Comparison of ENCODE assay signal across 1 cellular context in genomic region chr2:61853848-61854434, GRCh38.
TF ChIP-seq lines count a peak whose summit lies in the region.

TSS of gene FAM161A (minus strand) at chr2:61854060. CDS start at chr2:61854041, 19 bp downstream.

TF ChIP-seq in HepG2, 621 proteins besides CTCF, POLR2A, EP300 and RAD21 (continued from another document and continues in another):
- no peak; the same call in 1 of the 2 replicates for TF ChIP-seq SNAPC4 (CRISPR knock-in tag; IDR thresholded peaks at IDR 0.05)
- TF ChIP-seq ETV6 (CRISPR knock-in tag; conservative IDR thresholded peaks at IDR 0.05): no peak; the same call in 1 of the 2 replicates
- peak; percentile 61; the same call in 1 of the 2 replicates for TF ChIP-seq ZNF788 (CRISPR knock-in tag; IDR thresholded peaks at IDR 0.05; ENCODE audit: borderline replicate concordance)
- TF ChIP-seq, protein P1, sequence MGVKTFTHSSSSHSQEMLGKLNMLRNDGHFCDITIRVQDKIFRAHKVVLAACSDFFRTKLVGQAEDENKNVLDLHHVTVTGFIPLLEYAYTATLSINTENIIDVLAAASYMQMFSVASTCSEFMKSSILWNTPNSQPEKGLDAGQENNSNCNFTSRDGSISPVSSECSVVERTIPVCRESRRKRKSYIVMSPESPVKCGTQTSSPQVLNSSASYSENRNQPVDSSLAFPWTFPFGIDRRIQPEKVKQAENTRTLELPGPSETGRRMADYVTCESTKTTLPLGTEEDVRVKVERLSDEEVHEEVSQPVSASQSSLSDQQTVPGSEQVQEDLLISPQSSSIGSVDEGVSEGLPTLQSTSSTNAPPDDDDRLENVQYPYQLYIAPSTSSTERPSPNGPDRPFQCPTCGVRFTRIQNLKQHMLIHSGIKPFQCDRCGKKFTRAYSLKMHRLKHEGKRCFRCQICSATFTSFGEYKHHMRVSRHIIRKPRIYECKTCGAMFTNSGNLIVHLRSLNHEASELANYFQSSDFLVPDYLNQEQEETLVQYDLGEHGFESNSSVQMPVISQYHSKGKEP (CRISPR knock-in tag; IDR thresholded peaks at IDR 0.05): peak; percentile 19; the same call in 1 of the 2 replicates
- TF ChIP-seq ZNF776 (CRISPR knock-in tag; IDR thresholded peaks at IDR 0.05): peak; percentile 74
- peak; percentile 98 for TF ChIP-seq TFDP2 (CRISPR knock-in tag; IDR thresholded peaks at IDR 0.05)
- TF ChIP-seq, protein P2, sequence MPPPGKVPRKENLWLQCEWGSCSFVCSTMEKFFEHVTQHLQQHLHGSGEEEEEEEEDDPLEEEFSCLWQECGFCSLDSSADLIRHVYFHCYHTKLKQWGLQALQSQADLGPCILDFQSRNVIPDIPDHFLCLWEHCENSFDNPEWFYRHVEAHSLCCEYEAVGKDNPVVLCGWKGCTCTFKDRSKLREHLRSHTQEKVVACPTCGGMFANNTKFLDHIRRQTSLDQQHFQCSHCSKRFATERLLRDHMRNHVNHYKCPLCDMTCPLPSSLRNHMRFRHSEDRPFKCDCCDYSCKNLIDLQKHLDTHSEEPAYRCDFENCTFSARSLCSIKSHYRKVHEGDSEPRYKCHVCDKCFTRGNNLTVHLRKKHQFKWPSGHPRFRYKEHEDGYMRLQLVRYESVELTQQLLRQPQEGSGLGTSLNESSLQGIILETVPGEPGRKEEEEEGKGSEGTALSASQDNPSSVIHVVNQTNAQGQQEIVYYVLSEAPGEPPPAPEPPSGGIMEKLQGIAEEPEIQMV (CRISPR knock-in tag; IDR thresholded peaks at IDR 0.05; ENCODE audit: low read depth): no peak
- TF ChIP-seq ZNF691 (CRISPR knock-in tag; IDR thresholded peaks at IDR 0.05; ENCODE audit: borderline replicate concordance, low read depth): no peak
- TF ChIP-seq ZBTB1 (CRISPR knock-in tag; IDR thresholded peaks at IDR 0.05; ENCODE audit: borderline replicate concordance): no peak
- no peak for TF ChIP-seq ZNF780A (CRISPR knock-in tag; IDR thresholded peaks at IDR 0.05)
- peak; percentile 89; the same call in 1 of the 2 replicates for TF ChIP-seq ZFP90 (CRISPR knock-in tag; IDR thresholded peaks at IDR 0.05; ENCODE audit: borderline replicate concordance)
- peak; percentile 26; the same call in 1 of the 2 replicates for TF ChIP-seq HCFC1 (IDR thresholded peaks at IDR 0.05; ENCODE audit: low read depth, low read length)
- TF ChIP-seq ZKSCAN8 (CRISPR knock-in tag; IDR thresholded peaks at IDR 0.05; ENCODE audit: borderline replicate concordance): 0 out of 2 replicates have a peak, but pooled peaks have one; percentile 10
- no peak for TF ChIP-seq TRIM22 (IDR thresholded peaks at IDR 0.05)
- no peak for TF ChIP-seq ZNF550 (CRISPR knock-in tag; IDR thresholded peaks at IDR 0.05; ENCODE audit: borderline replicate concordance)
- TF ChIP-seq, protein P3, sequence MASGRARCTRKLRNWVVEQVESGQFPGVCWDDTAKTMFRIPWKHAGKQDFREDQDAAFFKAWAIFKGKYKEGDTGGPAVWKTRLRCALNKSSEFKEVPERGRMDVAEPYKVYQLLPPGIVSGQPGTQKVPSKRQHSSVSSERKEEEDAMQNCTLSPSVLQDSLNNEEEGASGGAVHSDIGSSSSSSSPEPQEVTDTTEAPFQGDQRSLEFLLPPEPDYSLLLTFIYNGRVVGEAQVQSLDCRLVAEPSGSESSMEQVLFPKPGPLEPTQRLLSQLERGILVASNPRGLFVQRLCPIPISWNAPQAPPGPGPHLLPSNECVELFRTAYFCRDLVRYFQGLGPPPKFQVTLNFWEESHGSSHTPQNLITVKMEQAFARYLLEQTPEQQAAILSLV (CRISPR knock-in tag; IDR thresholded peaks at IDR 0.05; ENCODE audit: borderline replicate concordance): 0 out of 2 replicates have a peak, but pooled peaks have one; percentile 64
- TF ChIP-seq, protein P4, sequence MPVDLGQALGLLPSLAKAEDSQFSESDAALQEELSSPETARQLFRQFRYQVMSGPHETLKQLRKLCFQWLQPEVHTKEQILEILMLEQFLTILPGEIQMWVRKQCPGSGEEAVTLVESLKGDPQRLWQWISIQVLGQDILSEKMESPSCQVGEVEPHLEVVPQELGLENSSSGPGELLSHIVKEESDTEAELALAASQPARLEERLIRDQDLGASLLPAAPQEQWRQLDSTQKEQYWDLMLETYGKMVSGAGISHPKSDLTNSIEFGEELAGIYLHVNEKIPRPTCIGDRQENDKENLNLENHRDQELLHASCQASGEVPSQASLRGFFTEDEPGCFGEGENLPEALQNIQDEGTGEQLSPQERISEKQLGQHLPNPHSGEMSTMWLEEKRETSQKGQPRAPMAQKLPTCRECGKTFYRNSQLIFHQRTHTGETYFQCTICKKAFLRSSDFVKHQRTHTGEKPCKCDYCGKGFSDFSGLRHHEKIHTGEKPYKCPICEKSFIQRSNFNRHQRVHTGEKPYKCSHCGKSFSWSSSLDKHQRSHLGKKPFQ (CRISPR knock-in tag; IDR thresholded peaks at IDR 0.05; ENCODE audit: insufficient replicate concordance): peak; percentile 27
- peak; percentile 82 for TF ChIP-seq ZNF605 (CRISPR knock-in tag; IDR thresholded peaks at IDR 0.05)
- TF ChIP-seq, protein P5, sequence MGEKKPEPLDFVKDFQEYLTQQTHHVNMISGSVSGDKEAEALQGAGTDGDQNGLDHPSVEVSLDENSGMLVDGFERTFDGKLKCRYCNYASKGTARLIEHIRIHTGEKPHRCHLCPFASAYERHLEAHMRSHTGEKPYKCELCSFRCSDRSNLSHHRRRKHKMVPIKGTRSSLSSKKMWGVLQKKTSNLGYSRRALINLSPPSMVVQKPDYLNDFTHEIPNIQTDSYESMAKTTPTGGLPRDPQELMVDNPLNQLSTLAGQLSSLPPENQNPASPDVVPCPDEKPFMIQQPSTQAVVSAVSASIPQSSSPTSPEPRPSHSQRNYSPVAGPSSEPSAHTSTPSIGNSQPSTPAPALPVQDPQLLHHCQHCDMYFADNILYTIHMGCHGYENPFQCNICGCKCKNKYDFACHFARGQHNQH (CRISPR knock-in tag; IDR thresholded peaks at IDR 0.05): no peak; the same call in 1 of the 2 replicates
- no peak for TF ChIP-seq NFIC (IDR thresholded peaks at IDR 0.05; ENCODE audit: low read length)
- TF ChIP-seq ATAD3A (CRISPR knock-in tag; IDR thresholded peaks at IDR 0.05): no peak
- TF ChIP-seq ZNF547 (CRISPR knock-in tag; IDR thresholded peaks at IDR 0.05): peak; percentile 74; the same call in 1 of the 2 replicates
- no peak for TF ChIP-seq EHMT2 (IDR thresholded peaks at IDR 0.05; ENCODE audit: borderline replicate concordance, low read depth, low read length)
- 0 out of 2 replicates have a peak, but pooled peaks have one; percentile 14 for TF ChIP-seq PBX3 (CRISPR knock-in tag; IDR thresholded peaks at IDR 0.05; ENCODE audit: borderline replicate concordance)
- 0 out of 2 replicates have a peak, but pooled peaks have one; percentile 61 for TF ChIP-seq ZFP1 (CRISPR knock-in tag; IDR thresholded peaks at IDR 0.05)
- TF ChIP-seq ZC3H4 (CRISPR knock-in tag; IDR thresholded peaks at IDR 0.05; ENCODE audit: borderline replicate concordance): no peak
- TF ChIP-seq, protein P6, sequence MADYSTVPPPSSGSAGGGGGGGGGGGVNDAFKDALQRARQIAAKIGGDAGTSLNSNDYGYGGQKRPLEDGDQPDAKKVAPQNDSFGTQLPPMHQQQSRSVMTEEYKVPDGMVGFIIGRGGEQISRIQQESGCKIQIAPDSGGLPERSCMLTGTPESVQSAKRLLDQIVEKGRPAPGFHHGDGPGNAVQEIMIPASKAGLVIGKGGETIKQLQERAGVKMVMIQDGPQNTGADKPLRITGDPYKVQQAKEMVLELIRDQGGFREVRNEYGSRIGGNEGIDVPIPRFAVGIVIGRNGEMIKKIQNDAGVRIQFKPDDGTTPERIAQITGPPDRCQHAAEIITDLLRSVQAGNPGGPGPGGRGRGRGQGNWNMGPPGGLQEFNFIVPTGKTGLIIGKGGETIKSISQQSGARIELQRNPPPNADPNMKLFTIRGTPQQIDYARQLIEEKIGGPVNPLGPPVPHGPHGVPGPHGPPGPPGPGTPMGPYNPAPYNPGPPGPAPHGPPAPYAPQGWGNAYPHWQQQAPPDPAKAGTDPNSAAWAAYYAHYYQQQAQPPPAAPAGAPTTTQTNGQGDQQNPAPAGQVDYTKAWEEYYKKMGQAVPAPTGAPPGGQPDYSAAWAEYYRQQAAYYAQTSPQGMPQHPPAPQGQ (CRISPR knock-in tag; IDR thresholded peaks at IDR 0.05; ENCODE audit: borderline replicate concordance): no peak
- peak; percentile 69 for TF ChIP-seq MAZ (IDR thresholded peaks at IDR 0.05; ENCODE audit: borderline replicate concordance, low read depth, low read length)
- TF ChIP-seq MAZ (CRISPR knock-in tag; IDR thresholded peaks at IDR 0.05; ENCODE audit: low read depth): peak; percentile 85; the same call in 1 of the 2 replicates
- TF ChIP-seq DZIP1 (CRISPR knock-in tag; IDR thresholded peaks at IDR 0.05): peak; percentile 91; the same call in 1 of the 2 replicates
- peak; percentile 85; the same call in 1 of the 2 replicates for TF ChIP-seq ZNF224 (CRISPR knock-in tag; IDR thresholded peaks at IDR 0.05)
- no peak for TF ChIP-seq EZH2 (conservative IDR thresholded peaks at IDR 0.05; ENCODE audit: low read depth, low read length)
